Comparison of ENCODE assay signal across 22 cellular contexts in the genomic region with DNA sequence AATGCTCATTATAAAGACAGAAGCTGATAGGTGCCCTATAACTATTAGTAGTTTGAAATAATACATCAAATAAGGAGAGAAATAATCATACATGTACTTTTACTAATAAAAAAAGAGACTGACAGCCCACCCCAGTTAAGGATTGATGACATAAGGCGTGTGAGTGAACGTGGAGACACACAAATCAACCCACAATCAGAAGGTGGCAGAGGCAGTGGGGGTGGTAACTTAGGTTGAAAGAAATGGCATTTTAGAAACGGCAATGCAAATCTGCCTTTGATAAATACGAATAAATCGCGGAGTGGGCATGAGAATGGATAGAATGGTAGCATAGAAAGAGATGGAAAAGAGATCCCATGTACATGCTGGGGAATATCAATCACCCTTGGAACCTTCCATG.
DNase-seq lines count a peak whose midpoint lies in the region; TF ChIP-seq lines count a peak whose summit lies in the region.
"Had no signal": no experiment of that assay in that cellular context is flagged by ENCODE, and none has a peak within 500 bp of the region (broad histone marks: within the 10 kb centered on the region; RNA-seq: fewer than 3 reads in every experiment).

No MANE protein-coding gene starts in this region.

- TF ChIP-seq CTCF in nephron progenitor cell (IDR thresholded peaks at IDR 0.05) = no peak

- H3K4me2 ChIP-seq in BLaER1 treated with 17β-estradiol and CSF1 and Interleukin-3, amounts not matched to agents 10 nM and 100 nM = peak overlapping the region; percentile 59 to 89 (median 78); a peak in 21 of 22 replicates

- H3K36me3 Mint-ChIP-seq in nephron progenitor cell (ENCODE audit: low read depth) = no peaks in the 10 kb centered on the region
- H3K36me3 Mint-ChIP-seq: CD14-positive monocyte; CD4-positive, alpha-beta memory T cell; CD4-positive, CD25-positive, alpha-beta regulatory T cell; CD8-positive, alpha-beta memory T cell had no signal

- H3K4me3 ChIP-seq in BLaER1 treated with 17β-estradiol and CSF1 and Interleukin-3, amounts not matched to agents 10 nM and 100 nM = no peak overlapping the region
- H3K4me3 ChIP-seq: GM12878 had no signal

- peaks cover 18% of the 10 kb centered on the region for H3K4me1 Mint-ChIP-seq in nephron progenitor cell
- H3K4me1 Mint-ChIP-seq: CD14-positive monocyte; CD4-positive, alpha-beta memory T cell; CD4-positive, CD25-positive, alpha-beta regulatory T cell; CD8-positive, alpha-beta memory T cell had no signal

- H3K9me3 ChIP-seq in BLaER1 treated with 17β-estradiol and CSF1 and Interleukin-3, amounts not matched to agents 10 nM and 100 nM (replicated peaks in 1 of 11) = peaks cover 0 to 20% (median 7%) of the 10 kb centered on the region in 11 experiments; a peak in 14 of 22 replicates
- H3K9me3 ChIP-seq: BE2C had no signal

- peaks cover 30% of the 10 kb centered on the region for H3K9me3 Mint-ChIP-seq in nephron progenitor cell

- H3K4me3 Mint-ChIP-seq in nephron progenitor cell = no peak overlapping the region
- H3K4me3 Mint-ChIP-seq: CD14-positive monocyte; CD4-positive, alpha-beta memory T cell; CD4-positive, CD25-positive, alpha-beta regulatory T cell; CD8-positive, alpha-beta memory T cell had no signal

- no peak overlapping the region for H3K27ac ChIP-seq in BLaER1 treated with 17β-estradiol and CSF1 and Interleukin-3, amounts not matched to agents 10 nM and 100 nM

- no peak overlapping the region for H3K9ac ChIP-seq in BLaER1 treated with 17β-estradiol and CSF1 and Interleukin-3, amounts not matched to agents 10 nM and 100 nM

- no peaks in the 10 kb centered on the region for H3K27me3 ChIP-seq in BLaER1 treated with 17β-estradiol and CSF1 and Interleukin-3, amounts not matched to agents 10 nM and 100 nM
- H3K27me3 ChIP-seq: BE2C had no signal

- H3K27ac Mint-ChIP-seq in nephron progenitor cell = peak overlapping the region; percentile 43
- H3K27ac Mint-ChIP-seq: CD4-positive, alpha-beta memory T cell; CD8-positive, alpha-beta memory T cell had no signal

- peaks cover 6% of the 10 kb centered on the region for H3K27me3 Mint-ChIP-seq in nephron progenitor cell (ENCODE audit: low read depth, poor library complexity)
- H3K27me3 Mint-ChIP-seq: CD4-positive, alpha-beta memory T cell; CD4-positive, CD25-positive, alpha-beta regulatory T cell; CD8-positive, alpha-beta memory T cell had no signal

- DNase-seq in nephron progenitor cell (no peak), SKM-1 (lab: John Stamatoyannopoulos, UW; ENCODE audit: unreplicated experiment) (no peak), NCI-H1092 (lab: John Stamatoyannopoulos, UW) (no peak), Kasumi-1 (lab: John Stamatoyannopoulos, UW) (no peak)
- DNase-seq: 8988T; ACHN; BE2C; C1 segment of cervical spinal cord; CD4-positive, alpha-beta memory T cell; CD4-positive, CD25-positive, alpha-beta regulatory T cell; CD8-positive, alpha-beta memory T cell; COR-L47; DMS 273 treated with DMSO at 0.1 percent for 48 hours; DMS153; DMS53; DMS79; DND-41; EL; GDM1 had no signal

- H3K36me3 ChIP-seq in BLaER1 treated with 17β-estradiol and CSF1 and Interleukin-3, amounts not matched to agents 10 nM and 100 nM = no peaks in the 10 kb centered on the region
- H3K36me3 ChIP-seq: BE2C had no signal

- no peaks in the 10 kb centered on the region for H4K20me1 ChIP-seq in BLaER1 treated with 17β-estradiol and CSF1 and Interleukin-3, amounts not matched to agents 10 nM and 100 nM

- peaks cover 8 to 20% (median 13%) of the 10 kb centered on the region in 10 experiments; a peak in 18 of 20 replicates for H3K4me1 ChIP-seq in BLaER1 treated with 17β-estradiol and CSF1 and Interleukin-3, amounts not matched to agents 10 nM and 100 nM
- H3K4me1 ChIP-seq: BE2C had no signal
